ENCODE assay signal across 2 cellular contexts in genomic region chr1:234658143-234658542, GRCh38.
TF ChIP-seq lines count a peak whose summit lies in the region.

No MANE protein-coding gene starts in this region.

TF ChIP-seq in GM23338, 12 proteins besides CTCF, POLR2A, EP300 and RAD21 (continued from another document):
- TF ChIP-seq REST (IDR thresholded peaks at IDR 0.05; ENCODE audit: unreplicated experiment) (no peak), JUNB (IDR thresholded peaks at IDR 0.05; ENCODE audit: unreplicated experiment) (no peak), ZNF331 (CRISPR knock-in tag; IDR thresholded peaks at IDR 0.05; ENCODE audit: low read depth) (no peak), ETS1 (IDR thresholded peaks at IDR 0.05) (no peak), STAT1 (IDR thresholded peaks at IDR 0.05; ENCODE audit: unreplicated experiment) (no peak), ZNF462 (CRISPR knock-in tag; IDR thresholded peaks at IDR 0.05) (no peak), NANOG (IDR thresholded peaks at IDR 0.05; ENCODE audit: borderline replicate concordance) (no peak), CREB1 (CRISPR knock-in tag; IDR thresholded peaks at IDR 0.05; ENCODE audit: low read depth) (no peak), EZH2phosphoT487 (IDR thresholded peaks at IDR 0.05; ENCODE audit: unreplicated experiment) (no peak)

TF ChIP-seq in SK-N-SH treated with all-trans-retinoic acid at 6 μM for 48 hours, 23 proteins besides CTCF, POLR2A, EP300 and RAD21 (continued from another document):
- no peak for TF ChIP-seq CREB5 (CRISPR knock-in tag; IDR thresholded peaks at IDR 0.05; ENCODE audit: low read depth)
- TF ChIP-seq PATZ1 (CRISPR knock-in tag; IDR thresholded peaks at IDR 0.05; ENCODE audit: borderline replicate concordance) = no peak
- no peak for TF ChIP-seq ARNTL (CRISPR knock-in tag; IDR thresholded peaks at IDR 0.05; ENCODE audit: borderline replicate concordance, low read depth)
- no peak for TF ChIP-seq TCF4 (CRISPR knock-in tag; IDR thresholded peaks at IDR 0.05; ENCODE audit: borderline replicate concordance)
